8 cellular contexts compared by ENCODE assay signal in the genomic region with DNA sequence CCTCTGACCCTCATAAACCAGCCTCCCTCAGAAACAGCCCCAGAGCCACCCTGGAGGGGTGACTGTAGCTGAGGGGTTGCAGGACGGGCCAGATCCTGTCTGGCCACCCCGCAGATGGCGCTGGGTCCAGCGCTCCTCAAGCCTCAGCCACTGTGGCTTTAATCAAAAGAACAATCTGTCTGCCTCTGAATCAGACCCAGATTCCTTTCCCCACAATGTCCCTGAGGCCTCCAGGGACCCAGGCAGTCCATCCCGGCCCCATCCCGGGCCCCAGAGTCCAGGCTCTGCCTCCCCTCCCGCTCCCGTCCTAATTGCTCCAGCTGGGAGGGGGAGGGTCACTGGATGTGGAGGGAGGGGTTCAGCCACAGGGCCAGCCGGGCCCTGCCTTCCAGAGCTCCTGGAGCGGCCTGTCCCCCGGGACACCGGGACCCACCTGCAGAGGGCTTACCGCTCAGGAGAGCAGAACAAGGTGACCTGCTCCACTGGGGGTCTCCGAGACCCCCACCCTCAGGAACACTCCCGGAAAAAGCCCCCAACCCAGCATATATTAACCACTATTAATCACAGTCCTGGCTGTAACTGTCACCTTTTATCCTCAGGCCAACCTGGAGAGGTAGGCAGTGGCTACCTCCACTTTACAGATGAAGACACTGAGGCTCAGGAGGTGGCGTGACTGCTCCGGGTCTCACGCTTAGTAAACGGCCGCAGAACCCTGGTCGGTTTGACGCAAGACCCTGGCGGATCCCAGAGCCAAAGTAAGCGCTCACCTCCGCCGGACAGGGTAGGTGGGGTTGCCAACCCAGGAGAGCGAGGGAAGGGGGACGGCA. TPM values are rescaled to one million over a fixed set of nuclear protein-coding genes. Genes with fewer than 3 reads are reported as not detected.
DNase-seq lines count a peak whose midpoint lies in the region; ATAC-seq and TF ChIP-seq lines count a peak whose summit lies in the region.

No MANE protein-coding gene starts in this region.

- DNase-seq in AG09309 (ENCODE audit: low read depth) (no peak), NCI-H526 (lab: John Stamatoyannopoulos, UW) (peak; percentile 34 to 83), endothelial cell (ENCODE audit: low spot score) (no peak), NCI-H1105 treated with DMSO at 0.1 percent for 48 hours (lab: John Stamatoyannopoulos, UW) (no peak), globus pallidus (ENCODE audit: low spot score) (no peak)
- no peak for DNase-seq in naive thymus-derived CD4-positive, alpha-beta T cell
- no peak for DNase-seq in stimulated activated CD4-positive, alpha-beta T cell treated with anti-CD3 and anti-CD28 coated beads, Interleukin-2, amount 100 ng/mL, for 48 hours

- H3K4me1 Mint-ChIP-seq in endothelial cell (ENCODE audit: unreplicated experiment) = peaks cover 30% of the 10 kb centered on the region
- H3K4me1 Mint-ChIP-seq in naive thymus-derived CD4-positive, alpha-beta T cell = peaks cover 5 to 28% (median 17%) of the 10 kb centered on the region in 7 donors

- no peak overlapping the region for H3K27ac ChIP-seq in naive thymus-derived CD4-positive, alpha-beta T cell (ENCODE audit: low read depth, low read length)

- TF ChIP-seq CTCF in AG09309 (IDR thresholded peaks at IDR 0.05; ENCODE audit: control insufficient read depth, insufficient read depth, low read depth, low read length, missing control alignments) (no peak), endothelial cell (IDR thresholded peaks at IDR 0.05; ENCODE audit: unreplicated experiment) (no peak)

- H3K4me3 Mint-ChIP-seq in endothelial cell (ENCODE audit: unreplicated experiment) = peak overlapping the region; percentile 92
- peak overlapping the region; percentile 63 to 83 (median 72) for H3K4me3 Mint-ChIP-seq in naive thymus-derived CD4-positive, alpha-beta T cell

- H3K4me3 ChIP-seq in AG09309 (ENCODE audit: control insufficient read depth, low read depth, low read length) = peak overlapping the region; percentile 63
- no peak overlapping the region for H3K4me3 ChIP-seq in naive thymus-derived CD4-positive, alpha-beta T cell (ENCODE audit: low read length)

- intact Hi-C loops in naive thymus-derived CD4-positive, alpha-beta T cell (cut with micrococcal nuclease) = no loop called here

- CTCF ChIA-PET in naive thymus-derived CD4-positive, alpha-beta T cell (lab: Charles Lee) = interaction anchor here (0.6 kb wide), 1 partner anchor 164 kb away, joined by 6 read pairs; no protein-coding TSS in a partner anchor

- H3K9me3 ChIP-seq in naive thymus-derived CD4-positive, alpha-beta T cell (ENCODE audit: control insufficient read depth in 2 of 3, low read length in 3 of 3) = no peaks in the 10 kb centered on the region

- H3K36me3 ChIP-seq in naive thymus-derived CD4-positive, alpha-beta T cell (ENCODE audit: control insufficient read depth in 2 of 3, insufficient read depth in 3 of 3, low read length in 3 of 3) = no peaks in the 10 kb centered on the region

- no peak for ATAC-seq in naive thymus-derived CD4-positive, alpha-beta T cell
- no peak for ATAC-seq in HG02623 (IDR thresholded peaks at IDR 0.05; ENCODE audit: unreplicated experiment)

- peaks cover 0 to 5% of the 10 kb centered on the region in 2 donors for H3K4me1 ChIP-seq in naive thymus-derived CD4-positive, alpha-beta T cell (ENCODE audit: control insufficient read depth in 2 of 2, insufficient read depth in 2 of 2, low read length in 2 of 2)

- POLR2A ChIA-PET in naive thymus-derived CD4-positive, alpha-beta T cell (lab: Charles Lee) = no interaction called here

- H3K27ac Mint-ChIP-seq in endothelial cell (ENCODE audit: unreplicated experiment) = peak overlapping the region; percentile 80
- no peak overlapping the region for H3K27ac Mint-ChIP-seq in naive thymus-derived CD4-positive, alpha-beta T cell

- H3K27me3 Mint-ChIP-seq in endothelial cell (ENCODE audit: unreplicated experiment) = peaks cover 12% of the 10 kb centered on the region
- H3K27me3 Mint-ChIP-seq in naive thymus-derived CD4-positive, alpha-beta T cell = peaks cover 36 to 70% (median 39%) of the 10 kb centered on the region in 5 donors

- H3K27me3 ChIP-seq in naive thymus-derived CD4-positive, alpha-beta T cell (ENCODE audit: control insufficient read depth in 2 of 2, insufficient read depth in 2 of 2, low read length in 2 of 2) = peaks cover 0 to 3% of the 10 kb centered on the region in 2 donors

- H3K9me3 Mint-ChIP-seq in endothelial cell (ENCODE audit: unreplicated experiment) = no peaks in the 10 kb centered on the region
- H3K9me3 Mint-ChIP-seq in naive thymus-derived CD4-positive, alpha-beta T cell = peaks cover 0 to 1% (median 0%) of the 10 kb centered on the region in 11 donors

- peaks cover 12% of the 10 kb centered on the region for H3K36me3 Mint-ChIP-seq in endothelial cell (ENCODE audit: low read depth, unreplicated experiment)
- H3K36me3 Mint-ChIP-seq in naive thymus-derived CD4-positive, alpha-beta T cell = no peaks in the 10 kb centered on the region

RNA-seq across cellular contexts. Expression of a gene that starts 0.8 kb away (rescaled TPM):
- 198 TPM for total RNA-seq in endothelial cell (ENCODE audit: unreplicated experiment)
- total RNA-seq in naive thymus-derived CD4-positive, alpha-beta T cell = under 1 TPM in 2 of 5 experiments, not detected in 3; 0.27 to 0.54 TPM
- polyA plus RNA-seq in naive thymus-derived CD4-positive, alpha-beta T cell = under 1 TPM in 1 of 2 donors, not detected in 1; 0.41 TPM

RNA-seq across cellular contexts. Expression of a gene that starts 15.5 kb away (rescaled TPM):
- not detected for total RNA-seq in endothelial cell (ENCODE audit: unreplicated experiment)
- total RNA-seq in naive thymus-derived CD4-positive, alpha-beta T cell = not detected
- not detected for polyA plus RNA-seq in naive thymus-derived CD4-positive, alpha-beta T cell

RNA-seq across cellular contexts. Expression of a gene that starts 21.7 kb away (rescaled TPM):
- total RNA-seq in endothelial cell (ENCODE audit: unreplicated experiment) = 3.5 TPM
- 1 to 10 TPM; 1.5 to 4.6 (median 2.1) TPM for total RNA-seq in naive thymus-derived CD4-positive, alpha-beta T cell
- polyA plus RNA-seq in naive thymus-derived CD4-positive, alpha-beta T cell = under 1 TPM in 1 of 2 donors, not detected in 1; 0.08 TPM

RNA-seq across cellular contexts. Expression of a gene that starts 49.7 kb away (rescaled TPM):
- 2.4 TPM for total RNA-seq in endothelial cell (ENCODE audit: unreplicated experiment)
- 1 to 10 TPM in 3 of 5 experiments, under 1 TPM in 2; 0.69 to 1.9 (median 1.4) TPM for total RNA-seq in naive thymus-derived CD4-positive, alpha-beta T cell
- polyA plus RNA-seq in naive thymus-derived CD4-positive, alpha-beta T cell = 1 to 10 TPM in 1 of 2 donors, under 1 TPM in 1; 0.43 to 1.1 TPM

Comparison
In these comparisons a context has a peak if more than half of its experiments do, and no peak if none do; other contexts are left out.
1. DNase-seq: peak in NCI-H526 (2 of 2); none in AG09309 (single experiment), endothelial cell (single experiment), naive thymus-derived CD4-positive, alpha-beta T cell (0 of 9), stimulated activated CD4-positive, alpha-beta T cell treated with anti-CD3 and anti-CD28 coated beads, Interleukin-2, amount 100 ng/mL, for 48 hours (0 of 2), NCI-H1105 treated with DMSO at 0.1 percent for 48 hours (single experiment) and globus pallidus (single experiment).
2. RNA of a gene that starts 0.8 kb away (total RNA-seq): 198 TPM in endothelial cell (single experiment); 0.27 to 0.54 TPM in naive thymus-derived CD4-positive, alpha-beta T cell; every median in the first group is over 100 times any median in the second.